Comparison of ENCODE assay signal across 13 cellular contexts in the genomic region with DNA sequence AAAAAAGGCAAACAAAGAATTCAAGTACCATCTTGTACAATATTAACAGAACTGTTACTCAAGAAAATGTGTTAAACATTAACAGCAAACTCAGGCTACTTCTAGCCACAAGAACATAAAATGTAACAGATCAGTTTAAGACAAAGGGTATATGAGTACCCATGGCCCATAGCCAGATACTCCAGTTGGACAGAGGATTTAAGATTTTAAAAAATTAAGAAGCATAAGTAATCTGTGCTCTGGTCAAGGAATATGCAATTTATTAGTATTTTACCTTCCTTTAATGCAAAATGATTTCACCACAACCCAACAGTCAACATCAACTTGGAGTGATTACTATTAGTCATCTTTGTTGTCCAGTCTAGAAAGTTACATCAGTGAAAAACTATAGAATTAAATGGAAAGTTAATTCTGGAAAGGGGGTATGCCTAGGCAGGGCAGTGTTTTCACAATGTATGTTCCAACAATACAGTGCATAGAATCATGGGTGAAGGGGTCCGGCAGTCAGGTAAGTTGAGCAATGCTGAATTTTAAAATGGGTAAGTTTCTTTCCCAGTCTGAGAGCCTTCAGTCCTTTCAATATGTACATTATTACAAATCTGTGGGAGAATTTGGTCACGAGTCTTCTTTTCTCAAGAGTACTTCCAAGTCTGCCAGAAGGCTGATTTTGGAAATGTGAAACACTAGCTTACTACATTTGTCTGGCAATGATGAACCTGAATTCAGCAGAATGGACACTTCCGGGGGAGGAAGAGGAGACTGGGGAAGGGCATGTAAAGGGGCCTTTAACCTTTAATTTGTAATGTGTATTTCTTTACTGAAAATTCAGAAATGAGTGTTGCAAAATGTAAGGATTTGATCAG. TPM values are rescaled to one million over a fixed set of nuclear protein-coding genes. Genes with fewer than 3 reads are reported as not detected.
DNase-seq lines count a peak whose midpoint lies in the region; ATAC-seq and TF ChIP-seq lines count a peak whose summit lies in the region.
"Had no signal": no experiment of that assay in that cellular context is flagged by ENCODE, and none has a peak within 500 bp of the region (broad histone marks: within the 10 kb centered on the region; RNA-seq: fewer than 3 reads in every experiment).

No MANE protein-coding gene starts in this region.

- peaks cover 9% of the 10 kb centered on the region for H3K79me2 ChIP-seq in hepatocyte
- H3K79me2 ChIP-seq in trophoblast cell (ENCODE audit: control insufficient read depth, insufficient read depth, low read length, poor library complexity) = no peaks in the 10 kb centered on the region

- H3K9me2 ChIP-seq in hepatocyte (replicated peaks; ENCODE audit: insufficient read depth) = no peaks in the 10 kb centered on the region

- no peak overlapping the region for H2AFZ ChIP-seq in hepatocyte
- no peak overlapping the region for H2AFZ ChIP-seq in trophoblast cell (ENCODE audit: insufficient read depth, low read length, poor library complexity)

- H3K4me1 ChIP-seq in hepatocyte (ENCODE audit: insufficient read depth) = peaks cover 29% of the 10 kb centered on the region
- H3K4me1 ChIP-seq in thyroid gland = peaks cover 6 to 8% of the 10 kb centered on the region in 2 donors
- no peaks in the 10 kb centered on the region for H3K4me1 ChIP-seq in trophoblast cell (ENCODE audit: control insufficient read depth in 1 of 2, insufficient read depth in 2 of 2, low read length in 2 of 2)

- H4K91ac ChIP-seq in trophoblast cell (ENCODE audit: low read depth, low read length) = no peak overlapping the region

- no peak overlapping the region for H2BK12ac ChIP-seq in trophoblast cell (ENCODE audit: low read length)

- DNase-seq in ACHN = peak; percentile 94
- no peak for DNase-seq in hepatocyte (ENCODE audit: low spot score)
- no peak for DNase-seq in NCI-H2171 treated with DMSO at 0.1 percent for 48 hours (lab: John Stamatoyannopoulos, UW)
- no peak for DNase-seq in thyroid gland
- no peak for DNase-seq in trophoblast cell
- no peak for DNase-seq in NCI-H146 (lab: John Stamatoyannopoulos, UW)
- DNase-seq: activated CD4-positive, alpha-beta memory T cell treated with anti-CD3 and anti-CD28 coated beads for 36 hours; endodermal cell; GDM1; nucleus accumbens; stimulated activated CD4-positive, alpha-beta T cell treated with anti-CD3 and anti-CD28 coated beads, Interleukin-4, amount 100 ng/mL, for 24 hours had no signal

- H3K4ac ChIP-seq in trophoblast cell (ENCODE audit: low read depth, low read length) = no peak overlapping the region

- H3K14ac ChIP-seq in trophoblast cell (ENCODE audit: low read length) = no peak overlapping the region

- H2BK5ac ChIP-seq in trophoblast cell (ENCODE audit: low read depth, low read length, poor library complexity) = no peak overlapping the region

- H3K27ac ChIP-seq in hepatocyte = peak overlapping the region; percentile 63
- no peak overlapping the region for H3K27ac ChIP-seq in thyroid gland
- no peak overlapping the region for H3K27ac ChIP-seq in trophoblast cell (ENCODE audit: low read depth, low read length)

- H4K12ac ChIP-seq in trophoblast cell (ENCODE audit: low read depth, low read length) = no peak overlapping the region

- no peak overlapping the region for H3K4me3 ChIP-seq in hepatocyte
- no peak overlapping the region for H3K4me3 ChIP-seq in thyroid gland (replicated peaks in 1 of 3)
- H3K4me3 ChIP-seq in trophoblast cell (ENCODE audit: low read depth, low read length) = no peak overlapping the region

- H3K79me1 ChIP-seq in trophoblast cell (ENCODE audit: low read length) = no peaks in the 10 kb centered on the region

- no peak overlapping the region for H3K9ac ChIP-seq in trophoblast cell (ENCODE audit: low read length)

- H3K27me3 ChIP-seq in hepatocyte (no peaks in the 10 kb centered on the region), thyroid gland (no peaks in the 10 kb centered on the region), trophoblast cell (ENCODE audit: insufficient read depth, low read length) (no peaks in the 10 kb centered on the region)

- in situ Hi-C loops in ACHN (cut with HindIII; ENCODE audit: low pct_ligation_motif_present, low pct_unique_long_range_greater_than_20kb, low sequenced_read_pairs) = no loop called here

- H4K20me1 ChIP-seq in hepatocyte (ENCODE audit: insufficient read depth, poor library complexity, severe bottlenecking) = no peaks in the 10 kb centered on the region

- H2BK120ac ChIP-seq in trophoblast cell (ENCODE audit: insufficient read depth, low read length, poor library complexity) = no peak overlapping the region

- intact Hi-C loops in thyroid gland (cut with DNase I) = no loop called here

- no peak overlapping the region for H3K18ac ChIP-seq in trophoblast cell (ENCODE audit: low read length)

- no peak for TF ChIP-seq POLR2A in thyroid gland (IDR thresholded peaks at IDR 0.05)

- H3K9me3 ChIP-seq in hepatocyte (ENCODE audit: low read depth) = no peaks in the 10 kb centered on the region
- no peaks in the 10 kb centered on the region for H3K9me3 ChIP-seq in thyroid gland
- H3K9me3 ChIP-seq in trophoblast cell (ENCODE audit: insufficient read depth, low read depth, low read length) = no peaks in the 10 kb centered on the region

- H3K4me2 ChIP-seq in hepatocyte (peak overlapping the region; percentile 61), trophoblast cell (ENCODE audit: low read length) (no peak overlapping the region)

- TF ChIP-seq CTCF in hepatocyte (IDR thresholded peaks at IDR 0.05; ENCODE audit: poor library complexity) (no peak), thyroid gland (IDR thresholded peaks at IDR 0.05) (no peak)

- H3K36me3 ChIP-seq in hepatocyte (replicated peaks; ENCODE audit: insufficient read depth, low read depth) (no peaks in the 10 kb centered on the region), thyroid gland (no peaks in the 10 kb centered on the region), trophoblast cell (ENCODE audit: control insufficient read depth in 1 of 2, insufficient read depth in 2 of 2, low read length in 2 of 2) (peaks cover 4 to 8% of the 10 kb centered on the region in 2 experiments)

- H3K23ac ChIP-seq in trophoblast cell (ENCODE audit: low read length) = no peak overlapping the region

- 85% methylated on average over 3 of the region's 3 CpGs for WGBS in hepatocyte (ENCODE audit: low lambda C conversion rate, missing lambda C conversion rate)
- 86% methylated on average over 3 of the region's 3 CpGs for WGBS in thyroid gland, 2 donors
- WGBS in trophoblast cell (ENCODE audit: extremely low coverage, insufficient coverage, insufficient read length) = no CpG with 5 or more reads among the region's 3 CpGs

- peak; percentile 62 for ATAC-seq in GM19463 (IDR thresholded peaks at IDR 0.05; ENCODE audit: unreplicated experiment)
- ATAC-seq in HG03354 (IDR thresholded peaks at IDR 0.05; ENCODE audit: poor library complexity, severe bottlenecking, unreplicated experiment) = peak; percentile 85

- H2AK5ac ChIP-seq in trophoblast cell (ENCODE audit: low read length) = no peak overlapping the region

- H4K8ac ChIP-seq in trophoblast cell (ENCODE audit: low read depth, low read length) = no peak overlapping the region

RNA-seq across cellular contexts. Expression of a gene that starts 34.5 kb away (rescaled TPM):
- 10.2 and 10.7 TPM in 2 replicates for total RNA-seq in hepatocyte
- polyA plus RNA-seq in hepatocyte = 1.6 TPM in 1 of 2 replicates, not detected in the other
- 10 to 100 TPM; 14.0 to 17.9 (median 16.1) TPM for total RNA-seq in thyroid gland
- polyA plus RNA-seq in trophoblast cell (2013) = 5.4 and 6.1 TPM in 2 replicates
